Comparison of ENCODE assay signal across 29 cellular contexts in genomic region chr7:42617071-42617705, GRCh38.
DNase-seq lines count a peak whose midpoint lies in the region; ATAC-seq, FAIRE-seq and TF ChIP-seq lines count a peak whose summit lies in the region.
"Had no signal": no experiment of that assay in that cellular context is flagged by ENCODE, and none has a peak within 500 bp of the region (broad histone marks: within the 10 kb centered on the region; RNA-seq: fewer than 3 reads in every experiment).

No MANE protein-coding gene starts in this region.

- no peak for TF ChIP-seq CTCF in right atrium auricular region (IDR thresholded peaks at IDR 0.05)
- TF ChIP-seq CTCF in K562 (IDR thresholded peaks at IDR 0.05 in 2 of 3, conservative IDR thresholded peaks at IDR 0.05 in 1 of 3; ENCODE audit: insufficient read depth in 2 of 3, low read depth in 1 of 3, low read length in 3 of 3): no peak
- no peak for TF ChIP-seq CTCF in type B pancreatic cell (conservative IDR thresholded peaks at IDR 0.05)

- TF ChIP-seq EP300 in K562 (IDR thresholded peaks at IDR 0.05; ENCODE audit: low read length): no peak

- intact Hi-C loops in Right ventricle myocardium superior (cut with DNase I): no loop called here
- intact Hi-C loops in K562 (cut with micrococcal nuclease): no loop called here

- no peaks in the 10 kb centered on the region for H3K36me3 Mint-ChIP-seq in type B pancreatic cell
- H3K36me3 Mint-ChIP-seq: activated naive CD4-positive, alpha-beta T cell treated with anti-CD3 and anti-CD28 coated beads, Interleukin-2, amount 50 U/mL, for 72 hours; CD4-positive, alpha-beta memory T cell; natural killer cell treated with Interleukin-12 subunit alpha and Interleukin-12 subunit beta and Interleukin-15 and Interleukin-18, amount 100 ng/mL, for 72 hours had no signal

- H3K9me1 ChIP-seq in K562 (ENCODE audit: control insufficient read depth, insufficient read depth, low read length): no peaks in the 10 kb centered on the region

- H2AFZ ChIP-seq in K562 (ENCODE audit: low read depth, low read length): peak overlapping the region; percentile 40; the same call in 1 of the 2 replicates

- H3K9me3 ChIP-seq in right atrium auricular region (no peaks in the 10 kb centered on the region), K562 (replicated peaks; ENCODE audit: control insufficient read depth, insufficient read depth, low read depth, low read length) (no peaks in the 10 kb centered on the region), muscle layer of colon (ENCODE audit: low read length) (no peaks in the 10 kb centered on the region)
- H3K9me3 ChIP-seq: left lung, MG63, Peyer's patch, testis had no signal

- no peaks in the 10 kb centered on the region for H4K20me1 ChIP-seq in K562 (replicated peaks; ENCODE audit: control insufficient read depth, insufficient read depth, low read length)

- H3K27ac Mint-ChIP-seq in type B pancreatic cell: peak overlapping the region; percentile 6
- H3K27ac Mint-ChIP-seq: activated CD8-positive, alpha-beta T cell treated with anti-CD3 and anti-CD28 coated beads for 36 hours; activated naive CD4-positive, alpha-beta T cell treated with anti-CD3 and anti-CD28 coated beads, Interleukin-2, amount 50 U/mL, for 72 hours; activated T-helper 17 cell treated with anti-CD3 and anti-CD28 coated beads, Interleukin-2, amount 50 U/mL, for 72 hours; natural killer cell treated with Interleukin-12 subunit alpha and Interleukin-12 subunit beta and Interleukin-15 and Interleukin-18, amount 100 ng/mL, for 72 hours had no signal

- no peak overlapping the region for H3K4me3 Mint-ChIP-seq in type B pancreatic cell
- H3K4me3 Mint-ChIP-seq: activated CD8-positive, alpha-beta T cell treated with anti-CD3 and anti-CD28 coated beads for 36 hours; activated T-helper 17 cell treated with anti-CD3 and anti-CD28 coated beads, Interleukin-2, amount 50 U/mL, for 72 hours; CD4-positive, alpha-beta memory T cell; natural killer cell treated with Interleukin-12 subunit alpha and Interleukin-12 subunit beta and Interleukin-15 and Interleukin-18, amount 100 ng/mL, for 72 hours had no signal

- 9% methylated on average over 6 of the region's 6 CpGs for WGBS in K562 (ENCODE audit: insufficient coverage, low coverage, missing lambda C conversion rate)

- FAIRE-seq in K562 (lab: Jason Lieb, UNC): no peak
- FAIRE-seq: A204.1, H54, HTR-8/SVneo had no signal

- DNase-seq in Right ventricle myocardium superior: no peak
- no peak for DNase-seq in right atrium auricular region (ENCODE audit: low spot score)
- DNase-seq in K562 (ENCODE audit: extremely low read depth in 1 of 4, low spot score in 3 of 4): no peak
- DNase-seq in type B pancreatic cell (ENCODE audit: extremely low spot score, unreplicated experiment): no peak
- no peak for DNase-seq in NAMALWA (ENCODE audit: low spot score)
- no peak for DNase-seq in ACHN
- DNase-seq: activated CD4-positive, alpha-beta T cell treated with anti-CD3 and anti-CD28 coated beads for 1 hour; activated CD8-positive, alpha-beta T cell treated with anti-CD3 and anti-CD28 coated beads for 36 hours; CD4-positive, alpha-beta memory T cell; foreskin melanocyte; KG1; MG63; midbrain; NCI-H2029 treated with DMSO at 0.1 percent for 48 hours; NCI-H2227 treated with DMSO at 0.1 percent for 48 hours; NCI-H526 treated with DMSO at 0.1 percent for 48 hours; Peyer's patch; stimulated activated naive CD8-positive, alpha-beta T cell treated with anti-CD3 and anti-CD28 coated beads, Interleukin-15, Interleukin-2, amounts not matched to agents 100 U/mL and 50 U/mL, for 24 hours; testis had no signal

- no peak for TF ChIP-seq POLR2A in K562 (conservative IDR thresholded peaks at IDR 0.05)

- H3K27ac ChIP-seq in right atrium auricular region (no peak overlapping the region), K562 (ENCODE audit: extremely low read depth, low read depth, low read length) (no peak overlapping the region), muscle layer of colon (ENCODE audit: low read depth, low read length) (peak overlapping the region; percentile 31)
- H3K27ac ChIP-seq: cardiac muscle cell, left lung, Peyer's patch, testis had no signal

- POLR2A ChIA-PET in K562 (lab: Yijun Ruan, JAX): interaction anchor here (0.6 to 0.7 kb wide), 2 partner anchors 52 to 54 kb away, joined by 3 read pairs; no protein-coding TSS in a partner anchor

- CTCF ChIA-PET in K562 (lab: Yijun Ruan, JAX; ENCODE audit: low intra/inter-chr PET ratio): no interaction called here

- H3K4me3 ChIP-seq in right atrium auricular region (no peak overlapping the region), K562 (no peak overlapping the region), muscle layer of colon (ENCODE audit: low read depth in 1 of 2, low read length in 2 of 2) (no peak overlapping the region)
- H3K4me3 ChIP-seq: cardiac muscle cell, left lung, MG63, Peyer's patch, testis had no signal

- H3K4me1 ChIP-seq in right atrium auricular region (no peaks in the 10 kb centered on the region), K562 (replicated peaks in 1 of 2; ENCODE audit: control insufficient read depth in 2 of 2, insufficient read depth in 2 of 2, low read length in 2 of 2) (peaks cover 0 to 15% of the 10 kb centered on the region in 2 experiments; a peak in 2 of 5 replicates), muscle layer of colon (ENCODE audit: insufficient read depth, low read length) (peaks cover 43% of the 10 kb centered on the region)
- H3K4me1 ChIP-seq: Peyer's patch, testis had no signal

- no peak for TF ChIP-seq RAD21 in K562 (CRISPR knock-in tag; conservative IDR thresholded peaks at IDR 0.05 in 1 of 2, IDR thresholded peaks at IDR 0.05 in 1 of 2)

- H3K79me2 ChIP-seq in K562 (ENCODE audit: control insufficient read depth, insufficient read depth, low read length): no peaks in the 10 kb centered on the region

- no peaks in the 10 kb centered on the region for H3K27me3 Mint-ChIP-seq in type B pancreatic cell
- H3K27me3 Mint-ChIP-seq: activated CD8-positive, alpha-beta T cell treated with anti-CD3 and anti-CD28 coated beads for 36 hours had no signal

- no TSS peak for BruUV-seq in K562 (replicated peaks; lab: Mats Ljungman, UMichigan)

- in situ Hi-C loops in K562 (cut with MboI) (no loop called here), ACHN (cut with HindIII; ENCODE audit: low pct_ligation_motif_present, low pct_unique_long_range_greater_than_20kb, low sequenced_read_pairs) (no loop called here)

- H3K9ac ChIP-seq in K562 (ENCODE audit: insufficient read depth in 1 of 2, low read depth in 2 of 2, low read length in 2 of 2) (no peak overlapping the region), muscle layer of colon (ENCODE audit: low read length) (no peak overlapping the region)

- H3K4me2 ChIP-seq in K562 (ENCODE audit: insufficient read depth, low read length): no peak overlapping the region

- H3K36me3 ChIP-seq in right atrium auricular region (no peaks in the 10 kb centered on the region), K562 (ENCODE audit: control insufficient read depth, insufficient read depth, low read length) (no peaks in the 10 kb centered on the region), muscle layer of colon (ENCODE audit: insufficient read depth, low read length) (no peaks in the 10 kb centered on the region)
- H3K36me3 ChIP-seq: cardiac muscle cell, left lung, MG63, Peyer's patch had no signal

- peaks cover 4% of the 10 kb centered on the region for H3K9me3 Mint-ChIP-seq in type B pancreatic cell
- H3K9me3 Mint-ChIP-seq: activated CD8-positive, alpha-beta T cell treated with anti-CD3 and anti-CD28 coated beads for 36 hours; activated naive CD4-positive, alpha-beta T cell treated with anti-CD3 and anti-CD28 coated beads, Interleukin-2, amount 50 U/mL, for 72 hours; natural killer cell treated with Interleukin-12 subunit alpha and Interleukin-12 subunit beta and Interleukin-15 and Interleukin-18, amount 100 ng/mL, for 72 hours had no signal

- H3K27me3 ChIP-seq in right atrium auricular region (no peaks in the 10 kb centered on the region), K562 (ENCODE audit: control insufficient read depth in 2 of 2, insufficient read depth in 2 of 2, low read length in 2 of 2) (no peaks in the 10 kb centered on the region), muscle layer of colon (ENCODE audit: control insufficient read depth in 1 of 2, insufficient read depth in 2 of 2, low read length in 2 of 2) (no peaks in the 10 kb centered on the region)
- H3K27me3 ChIP-seq: cardiac muscle cell, left lung, MG63, Peyer's patch, testis had no signal

- ATAC-seq in Right ventricle myocardium superior (ENCODE audit: poor library complexity): peak; percentile 59
- peak; percentile 65 for ATAC-seq in K562
- no peak for ATAC-seq in HG02623 (IDR thresholded peaks at IDR 0.05; ENCODE audit: unreplicated experiment)
- ATAC-seq: activated CD8-positive, alpha-beta T cell treated with anti-CD3 and anti-CD28 coated beads for 36 hours; activated naive CD4-positive, alpha-beta T cell treated with anti-CD3 and anti-CD28 coated beads, Interleukin-2, amount 50 U/mL, for 72 hours; activated T-helper 17 cell treated with anti-CD3 and anti-CD28 coated beads, Interleukin-2, amount 50 U/mL, for 72 hours; left lung; stimulated activated naive CD8-positive, alpha-beta T cell treated with anti-CD3 and anti-CD28 coated beads, Interleukin-15, Interleukin-2, amounts not matched to agents 100 U/mL and 50 U/mL, for 24 hours had no signal

- H3K4me1 Mint-ChIP-seq in type B pancreatic cell (ENCODE audit: unreplicated experiment): peaks cover 34% of the 10 kb centered on the region
- H3K4me1 Mint-ChIP-seq: activated T-helper 17 cell treated with anti-CD3 and anti-CD28 coated beads, Interleukin-2, amount 50 U/mL, for 72 hours; CD4-positive, alpha-beta memory T cell had no signal

TF ChIP-seq in K562, 482 proteins besides CTCF, POLR2A, EP300 and RAD21 (continues in another document):
- TF ChIP-seq PHF20 (IDR thresholded peaks at IDR 0.05; ENCODE audit: partially characterized antibody) (no peak), MYC (IDR thresholded peaks at IDR 0.05; ENCODE audit: low read depth, low read length) (no peak), MYC (CRISPR knock-in tag; IDR thresholded peaks at IDR 0.05; ENCODE audit: borderline replicate concordance, low read depth) (no peak), ZNF511 (CRISPR knock-in tag; IDR thresholded peaks at IDR 0.05) (no peak), SAFB2 (IDR thresholded peaks at IDR 0.05; ENCODE audit: borderline replicate concordance, low read depth, low read length, severe bottlenecking) (no peak)
